ENCODE assay signal across 8 cellular contexts in genomic region chr10:95601116-95601719, GRCh38. TPM values are rescaled to one million over a fixed set of nuclear protein-coding genes. Genes with fewer than 3 reads are reported as not detected.
A peak's percentile ranks its signal among the peaks of the same experiment; 100 is the strongest.
DNase-seq lines count a peak whose midpoint lies in the region; ATAC-seq, FAIRE-seq and TF ChIP-seq lines count a peak whose summit lies in the region.

No MANE protein-coding gene starts in this region.

- H3K79me2 ChIP-seq in DOHH2 (ENCODE audit: control insufficient read depth, low read length): no peaks in the 10 kb centered on the region

- H3K36me3 ChIP-seq in DOHH2 (ENCODE audit: control insufficient read depth, low read length): peaks cover 10% of the 10 kb centered on the region

- no peaks in the 10 kb centered on the region for H4K20me1 ChIP-seq in DOHH2 (ENCODE audit: control insufficient read depth, insufficient read depth, low read depth, low read length)

- H3K27me3 ChIP-seq in DOHH2 (ENCODE audit: control insufficient read depth, low read length): peaks cover 9% of the 10 kb centered on the region; the same call in 1 of the 2 replicates

- H3K9me2 ChIP-seq in DOHH2 (replicated peaks; ENCODE audit: control insufficient read depth, low read length): no peaks in the 10 kb centered on the region

- DNase-seq in NCI-H526 (lab: John Stamatoyannopoulos, UW) (peak; percentile 64 to 81), medulla oblongata (ENCODE audit: extremely low spot score) (peak; percentile 93), mesenteric fat pad (ENCODE audit: low spot score) (no peak)
- DNase-seq in activated CD4-positive, alpha-beta T cell treated with anti-CD3 and anti-CD28 coated beads, Interleukin-2, amount 50 U/mL, for 1 hour: peak; percentile 38
- peak; percentile 8 for DNase-seq in stimulated activated CD8-positive, alpha-beta memory T cell treated with anti-CD3 and anti-CD28 coated beads, Interleukin-15, amount 100 ng/mL, for 1 hour (ENCODE audit: low read depth)

- H3K4me2 ChIP-seq in DOHH2 (ENCODE audit: low read length): no peak overlapping the region

- no peak overlapping the region for H3K27ac ChIP-seq in DOHH2 (ENCODE audit: low read depth, low read length)

- peak; percentile 72 for FAIRE-seq in endometrium (lab: Jason Lieb, UNC)

- peak; percentile 92 for TF ChIP-seq CTCF in DOHH2 (IDR thresholded peaks at IDR 0.05; ENCODE audit: low read depth, low read length, poor library complexity, severe bottlenecking)

- peak; percentile 68 for ATAC-seq in HG03354 (IDR thresholded peaks at IDR 0.05; ENCODE audit: poor library complexity, severe bottlenecking, unreplicated experiment)

- no peaks in the 10 kb centered on the region for H3K9me3 ChIP-seq in DOHH2 (ENCODE audit: control insufficient read depth, insufficient read depth, low read length)

- H3F3A ChIP-seq in DOHH2 (ENCODE audit: control insufficient read depth, insufficient read depth): no peaks in the 10 kb centered on the region; the same call in 1 of the 2 replicates

- H3K4me3 ChIP-seq in DOHH2 (ENCODE audit: low read length): no peak overlapping the region

- H3K4me1 ChIP-seq in DOHH2 (ENCODE audit: control insufficient read depth, low read length): no peaks in the 10 kb centered on the region

RNA-seq across cellular contexts. Expression of gene SORBS1, which starts 40.0 kb away (rescaled TPM):
- 854 TPM for total RNA-seq in mesenteric fat pad

RNA-seq across cellular contexts. Expression of gene ALDH18A1, which starts 55.3 kb away (rescaled TPM):
- 41.1 TPM for total RNA-seq in mesenteric fat pad
